In the genomic region with DNA sequence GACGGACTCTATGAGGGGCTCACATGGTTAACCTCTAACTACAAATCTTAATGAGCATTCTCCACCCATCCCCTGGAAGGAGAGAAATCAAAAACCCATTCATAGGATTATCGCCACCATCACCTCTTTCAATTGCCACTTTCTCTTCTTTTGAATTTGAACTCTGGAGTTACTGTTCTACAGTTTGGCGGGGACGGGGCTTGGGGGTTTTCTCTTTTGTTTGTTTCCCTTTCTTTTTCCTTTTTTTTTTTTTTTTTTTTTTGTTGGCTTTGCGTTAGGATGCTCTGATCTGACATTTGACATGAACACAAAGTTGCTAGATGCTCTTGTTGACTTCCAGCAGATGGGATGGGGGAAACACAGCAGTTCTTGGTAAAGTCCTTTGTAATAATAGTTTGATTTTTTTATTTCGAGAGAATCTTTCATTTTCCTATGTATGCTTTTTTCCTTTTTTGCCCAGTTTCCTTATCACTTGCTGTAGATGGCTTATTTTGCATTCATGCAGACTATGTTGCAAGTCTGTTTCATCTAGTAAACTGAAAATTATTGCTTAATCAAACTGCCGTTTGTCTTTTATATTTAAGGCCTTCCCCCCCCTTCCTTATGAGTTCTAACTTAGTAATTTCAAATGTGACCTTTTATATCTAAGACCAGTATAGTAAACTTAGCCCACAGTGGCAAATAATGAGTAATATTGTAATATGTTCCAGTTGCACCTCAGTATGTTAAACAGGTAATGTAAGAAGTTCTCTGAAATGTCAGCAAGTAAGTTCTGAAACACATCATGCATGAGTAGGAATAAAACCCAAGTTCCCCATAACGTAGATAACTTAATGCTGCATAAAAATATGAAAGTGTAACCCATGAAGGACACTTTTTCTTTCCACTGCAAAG, we compare ENCODE assay signal across 8 cellular contexts. TPM values are rescaled to one million over a fixed set of nuclear protein-coding genes. Genes with fewer than 3 reads are reported as not detected.
DNase-seq lines count a peak whose midpoint lies in the region; ATAC-seq and TF ChIP-seq lines count a peak whose summit lies in the region.
"Not testable (repeated sequence)": the region's sequence is repeated elsewhere in the genome, so short reads cannot be mapped to it uniquely, and the experiment has no call there.

No MANE protein-coding gene starts in this region.

- not testable (repeated sequence) for H3K79me1 ChIP-seq in mesendoderm (ENCODE audit: low read length)

- not testable (repeated sequence) for H2BK15ac ChIP-seq in mesendoderm (replicated peaks; ENCODE audit: low read depth)

- H4K5ac ChIP-seq in mesendoderm (ENCODE audit: low read length), result not testable (repeated sequence)

- peak overlapping the region; percentile 98 for H3K4me3 ChIP-seq in DOHH2 (ENCODE audit: low read length)
- peak overlapping the region; percentile 95 for H3K4me3 ChIP-seq in MG63
- H3K4me3 ChIP-seq in brain microvascular endothelial cell (ENCODE audit: low read depth, low read length), result peak overlapping the region; percentile 96
- H3K4me3 ChIP-seq in fibroblast of villous mesenchyme (ENCODE audit: low read depth, low read length), result peak overlapping the region; percentile 87
- H3K4me3 ChIP-seq in mesendoderm (ENCODE audit: low read length), result peak overlapping the region; percentile 97
- H3K4me3 ChIP-seq in sigmoid colon, result peak overlapping the region; percentile 60 to 96 (median 88)
- peak overlapping the region; percentile 87 to 89 for H3K4me3 ChIP-seq in aorta (ENCODE audit: low read length in 2 of 2)

- not testable (repeated sequence) for TF ChIP-seq CTCF in DOHH2 (IDR thresholded peaks at IDR 0.05; ENCODE audit: low read depth, low read length, poor library complexity, severe bottlenecking); brain microvascular endothelial cell (IDR thresholded peaks at IDR 0.05; ENCODE audit: low read depth, low read length, missing control alignments); fibroblast of villous mesenchyme (IDR thresholded peaks at IDR 0.05; ENCODE audit: insufficient read depth, low read depth, low read length); sigmoid colon (IDR thresholded peaks at IDR 0.05)

- not testable (repeated sequence) for H3K4ac ChIP-seq in mesendoderm (ENCODE audit: low read depth, low read length)

- H3K4me1 ChIP-seq in DOHH2 (ENCODE audit: control insufficient read depth, low read length), result peaks cover 54% of the 10 kb centered on the region
- H3K4me1 ChIP-seq in mesendoderm (ENCODE audit: control insufficient read depth, low read depth, low read length); aorta (ENCODE audit: control insufficient read depth in 1 of 2, insufficient read depth in 2 of 2, low read length in 2 of 2): not testable (repeated sequence)
- peaks cover 0 to 55% (median 55%) of the 10 kb centered on the region in 4 donors for H3K4me1 ChIP-seq in sigmoid colon

- H3K79me2 ChIP-seq in DOHH2 (ENCODE audit: control insufficient read depth, low read length) (peaks cover 75% of the 10 kb centered on the region), mesendoderm (ENCODE audit: control insufficient read depth, insufficient read depth, low read length) (peaks cover 32% of the 10 kb centered on the region)

- peaks cover 37% of the 10 kb centered on the region for H4K20me1 ChIP-seq in DOHH2 (ENCODE audit: control insufficient read depth, insufficient read depth, low read depth, low read length)

- H3K9ac ChIP-seq in mesendoderm (ENCODE audit: low read length), result peak overlapping the region; percentile 98

- H3K27ac ChIP-seq in DOHH2 (ENCODE audit: low read depth, low read length), result peak overlapping the region; percentile 84
- peak overlapping the region; percentile 95 for H3K27ac ChIP-seq in brain microvascular endothelial cell
- H3K27ac ChIP-seq in mesendoderm (ENCODE audit: low read depth, low read length), result not testable (repeated sequence)
- peak overlapping the region; percentile 91 to 100 (median 99) for H3K27ac ChIP-seq in sigmoid colon
- peak overlapping the region in 1 of 2 donors; percentile 98 for H3K27ac ChIP-seq in aorta (ENCODE audit: low read depth in 1 of 2, low read length in 2 of 2)

- DNase-seq in MG63; brain microvascular endothelial cell; fibroblast of villous mesenchyme (ENCODE audit: low read depth); mesendoderm; sigmoid colon; aorta: not testable (repeated sequence)

- H3K36me3 ChIP-seq in DOHH2 (ENCODE audit: control insufficient read depth, low read length), result peaks cover 56% of the 10 kb centered on the region
- peaks cover 43% of the 10 kb centered on the region for H3K36me3 ChIP-seq in MG63
- peaks cover 18% of the 10 kb centered on the region for H3K36me3 ChIP-seq in brain microvascular endothelial cell (replicated peaks)
- not testable (repeated sequence) for H3K36me3 ChIP-seq in mesendoderm (ENCODE audit: control insufficient read depth, insufficient read depth, low read length); sigmoid colon; aorta (ENCODE audit: control insufficient read depth in 1 of 2, insufficient read depth in 2 of 2, low read length in 1 of 2)

- H2AK5ac ChIP-seq in mesendoderm (ENCODE audit: low read length), result not testable (repeated sequence)

- intact Hi-C loops in sigmoid colon (cut with DNase I), result loop anchor here (5.0 kb wide), 1 partner anchor 128 kb away; no protein-coding TSS in a partner anchor
- intact Hi-C loops in aorta (cut with DNase I), result loop anchor here (5.0 to 10.0 kb wide), 2 partner anchors 108 to 110 kb away; no protein-coding TSS in a partner anchor

- WGBS in mesendoderm (ENCODE audit: extremely low coverage, insufficient coverage, low lambda C conversion rate), result no CpG with 5 or more reads among the region's 8 CpGs
- WGBS in sigmoid colon, 2 donors, result 1 to 5% methylated on average over 8 of the region's 8 CpGs
- 4 to 7% methylated on average over 8 of the region's 8 CpGs for WGBS in aorta, 2 donors

- TF ChIP-seq EP300 in sigmoid colon (IDR thresholded peaks at IDR 0.05), result not testable (repeated sequence)

- peak overlapping the region; percentile 66 for H3K4me2 ChIP-seq in DOHH2 (ENCODE audit: low read length)
- H3K4me2 ChIP-seq in mesendoderm (ENCODE audit: low read length), result peak overlapping the region; percentile 80

- peak overlapping the region; percentile 66 for H3K23ac ChIP-seq in mesendoderm (ENCODE audit: low read length)

- not testable (repeated sequence) for H2BK120ac ChIP-seq in mesendoderm (ENCODE audit: low read depth, low read length)

- peak; percentile 53 to 57 for ATAC-seq in activated CD4-positive, CD25-positive, alpha-beta regulatory T cell treated with anti-CD3 and anti-CD28 coated beads, Interleukin-2, amount 50 U/mL, for 24 hours
- not testable (repeated sequence) for ATAC-seq in aorta (ENCODE audit: low FRiP score)

- not testable (repeated sequence) for TF ChIP-seq POLR2A in sigmoid colon (IDR thresholded peaks at IDR 0.05)

- H3K9me3 ChIP-seq in DOHH2 (ENCODE audit: control insufficient read depth, insufficient read depth, low read length); MG63; sigmoid colon; aorta (ENCODE audit: control insufficient read depth, low read length): not testable (repeated sequence)

- not testable (repeated sequence) for H3K27me3 ChIP-seq in DOHH2 (ENCODE audit: control insufficient read depth, low read length); MG63; brain microvascular endothelial cell (replicated peaks); mesendoderm (ENCODE audit: insufficient read depth, low read length, poor library complexity); sigmoid colon; aorta (ENCODE audit: control insufficient read depth in 1 of 2, insufficient read depth in 2 of 2, low read length in 1 of 2)

- peaks cover 41% of the 10 kb centered on the region for H3F3A ChIP-seq in DOHH2 (ENCODE audit: control insufficient read depth, insufficient read depth)

- not testable (repeated sequence) for H2BK5ac ChIP-seq in mesendoderm (ENCODE audit: low read length)

- H3K9me2 ChIP-seq in DOHH2 (replicated peaks; ENCODE audit: control insufficient read depth, low read length), result not testable (repeated sequence)

- peak overlapping the region; percentile 56 for H4K8ac ChIP-seq in mesendoderm (ENCODE audit: low read depth, low read length)

- peak overlapping the region; percentile 97 for H3K56ac ChIP-seq in mesendoderm (ENCODE audit: low read length)

- H3K18ac ChIP-seq in mesendoderm (ENCODE audit: low read length), result not testable (repeated sequence)

- in situ Hi-C loops in brain microvascular endothelial cell (cut with HindIII; ENCODE audit: low pct_ligation_motif_present, low sequenced_read_pairs), result not testable (repeated sequence)

RNA-seq across cellular contexts. Expression of gene ARF6, which starts 1.6 kb away (rescaled TPM):
- total RNA-seq in MG63 (2014; rRNA removed; shearing (Covaris generic); ENCODE audit: low replicate concordance), result 24.1 and 32.6 TPM in 2 replicates
- total RNA-seq in fibroblast of villous mesenchyme (60.2 and 111 TPM in 2 replicates), sigmoid colon (10 to 100 TPM; 33.8 to 45.6 (median 39.4) TPM), aorta (10 to 100 TPM; 56.3 to 64.0 TPM)
- polyA plus RNA-seq in mesendoderm (2013, experiment 1 of 2), result 42.5 TPM
- polyA plus RNA-seq in mesendoderm (2013, experiment 2 of 2), result 41.9 TPM
- polyA plus RNA-seq in sigmoid colon (100 to 1,000 TPM in 1 of 3 donors, 10 to 100 TPM in 2; 81.9 to 117 (median 90.7) TPM), aorta (10 to 100 TPM; 26.8 to 45.5 TPM)

RNA-seq across cellular contexts. Expression of gene NEMF, which starts 41.9 kb away (rescaled TPM):
- 30.0 and 50.6 TPM in 2 replicates for total RNA-seq in MG63 (2014; rRNA removed; shearing (Covaris generic); ENCODE audit: low replicate concordance)
- total RNA-seq in fibroblast of villous mesenchyme, result 70.0 and 72.5 TPM in 2 replicates
- polyA plus RNA-seq in mesendoderm (2013, experiment 1 of 2), result 54.8 TPM
- 55.7 TPM for polyA plus RNA-seq in mesendoderm (2013, experiment 2 of 2)
- 100 to 1,000 TPM in 1 of 4 donors, 10 to 100 TPM in 3; 73.7 to 121 (median 79.0) TPM for total RNA-seq in sigmoid colon
- polyA plus RNA-seq in sigmoid colon, result 10 to 100 TPM; 18.0 to 25.0 (median 21.6) TPM
- 10 to 100 TPM; 70.7 to 75.8 TPM for total RNA-seq in aorta
- 10 to 100 TPM; 27.2 to 34.6 TPM for polyA plus RNA-seq in aorta
